In the genomic region with DNA sequence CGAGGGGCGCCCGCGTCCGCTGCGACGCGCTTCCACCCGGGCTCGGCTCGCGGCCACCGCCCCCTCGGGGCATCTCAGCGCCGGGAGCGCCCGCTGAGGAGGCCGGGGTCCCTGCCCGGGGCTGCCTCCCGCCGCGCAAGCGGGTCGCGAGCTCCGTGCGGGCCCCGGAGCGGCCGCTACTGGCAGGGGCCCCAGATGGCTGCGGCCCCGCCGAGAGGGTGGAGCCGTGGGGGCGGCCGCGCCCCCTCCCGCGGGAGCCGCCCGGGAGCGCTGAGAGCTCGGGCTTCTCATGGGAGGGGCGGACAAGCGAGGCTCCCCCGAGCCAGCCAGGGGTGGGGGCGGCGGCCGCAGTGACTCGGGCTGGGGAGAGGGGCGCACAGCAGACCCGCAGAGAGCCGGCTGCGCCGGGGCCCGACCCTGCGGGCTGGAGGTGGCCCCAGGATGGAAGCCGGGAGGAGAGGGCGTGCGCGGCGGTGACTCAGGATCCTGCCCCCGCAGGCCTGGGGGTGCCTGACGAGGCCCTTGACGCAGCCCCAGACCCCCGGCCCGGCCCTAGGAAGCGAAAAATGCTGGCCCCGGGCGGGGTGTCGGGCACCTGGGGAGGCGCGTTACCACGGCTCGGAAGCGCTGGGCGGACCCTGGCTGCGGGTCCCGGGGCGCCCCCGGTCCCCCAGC, we compare ENCODE assay signal across 8 cellular contexts. TPM values are rescaled to one million over a fixed set of nuclear protein-coding genes. Genes with fewer than 3 reads are reported as not detected.
DNase-seq lines count a peak whose midpoint lies in the region; ATAC-seq and TF ChIP-seq lines count a peak whose summit lies in the region.

No MANE protein-coding gene starts in this region.

- ATAC-seq in HG03354 (IDR thresholded peaks at IDR 0.05; ENCODE audit: poor library complexity, severe bottlenecking, unreplicated experiment) = peak; percentile 37
- ATAC-seq in naive thymus-derived CD4-positive, alpha-beta T cell = peak; percentile 40
- no peak for ATAC-seq in HG02938 (IDR thresholded peaks at IDR 0.05; ENCODE audit: unreplicated experiment)

- peaks cover 12% of the 10 kb centered on the region for H3K4me1 Mint-ChIP-seq in activated CD4-positive, alpha-beta T cell treated with anti-CD3 and anti-CD28 coated beads, Interleukin-2, amount 10 ng/mL, durations not matched to agents 24 days and 14 days
- peaks cover 6 to 14% (median 8%) of the 10 kb centered on the region in 7 donors for H3K4me1 Mint-ChIP-seq in naive thymus-derived CD4-positive, alpha-beta T cell

- no peaks in the 10 kb centered on the region for H3K36me3 Mint-ChIP-seq in activated CD4-positive, alpha-beta T cell treated with anti-CD3 and anti-CD28 coated beads, Interleukin-2, amount 10 ng/mL, durations not matched to agents 24 days and 14 days (ENCODE audit: low read depth)
- H3K36me3 Mint-ChIP-seq in naive thymus-derived CD4-positive, alpha-beta T cell = peaks cover 0 to 4% (median 0%) of the 10 kb centered on the region in 5 donors

- intact Hi-C loops in activated CD4-positive, alpha-beta T cell treated with anti-CD3 and anti-CD28 coated beads, Interleukin-2, amount 10 ng/mL, durations not matched to agents 24 days and 14 days (cut with micrococcal nuclease) = loop anchor here (2.0 to 5.0 kb wide), 2 partner anchors 170 to 228 kb away; partner anchors contain the start of gene NAA40
- intact Hi-C loops in naive thymus-derived CD4-positive, alpha-beta T cell (cut with micrococcal nuclease) = loop anchor here (2.0 to 10.0 kb wide), 5 partner anchors 43 to 206 kb away; partner anchors contain the start of genes SPINDOC (in 2 of the 2), COX8A (in 1 of the 2), MARK2 (in 1 of the 2) and RTN3 (in 1 of the 2)
- intact Hi-C loops in vagina (cut with DNase I) = loop anchor here (10.0 kb wide), 1 partner anchor 176 kb away; no protein-coding TSS in a partner anchor

- POLR2A ChIA-PET in naive thymus-derived CD4-positive, alpha-beta T cell (lab: Charles Lee) = interaction anchor here (0.6 kb wide), 1 partner anchor 200 kb away, joined by 6 read pairs; no protein-coding TSS in a partner anchor

- peaks cover 6 to 9% of the 10 kb centered on the region in 2 donors for H3K4me1 ChIP-seq in naive thymus-derived CD4-positive, alpha-beta T cell (ENCODE audit: control insufficient read depth in 2 of 2, insufficient read depth in 2 of 2, low read length in 2 of 2)
- peaks cover 40% of the 10 kb centered on the region for H3K4me1 ChIP-seq in vagina

- peaks cover 0 to 9% of the 10 kb centered on the region in 2 donors for H3K27me3 ChIP-seq in naive thymus-derived CD4-positive, alpha-beta T cell (ENCODE audit: control insufficient read depth in 2 of 2, insufficient read depth in 2 of 2, low read length in 2 of 2)
- no peaks in the 10 kb centered on the region for H3K27me3 ChIP-seq in vagina

- H3K27ac ChIP-seq in naive thymus-derived CD4-positive, alpha-beta T cell (ENCODE audit: low read depth, low read length) = no peak overlapping the region
- peak overlapping the region; percentile 85 for H3K27ac ChIP-seq in vagina

- no peak overlapping the region for H3K27ac Mint-ChIP-seq in activated CD4-positive, alpha-beta T cell treated with anti-CD3 and anti-CD28 coated beads, Interleukin-2, amount 10 ng/mL, durations not matched to agents 24 days and 14 days
- no peak overlapping the region for H3K27ac Mint-ChIP-seq in naive thymus-derived CD4-positive, alpha-beta T cell

- CTCF ChIA-PET in naive thymus-derived CD4-positive, alpha-beta T cell (lab: Charles Lee) = interaction anchor here (1.4 to 1.7 kb wide), 2 partner anchors 174 to 384 kb away, joined by 3 to 6 read pairs; no protein-coding TSS in a partner anchor

- DNase-seq in stimulated activated CD4-positive, alpha-beta T cell treated with anti-CD3 and anti-CD28 coated beads, Interleukin-12 subunit alpha, Interleukin-12 subunit beta, amount 100 ng/mL, for 4 hours = peak; percentile 39
- no peak for DNase-seq in stimulated activated CD4-positive, alpha-beta T cell treated with anti-CD3 and anti-CD28 coated beads, Interleukin-1b, Interleukin-23, amount 100 ng/mL, for 48 hours
- DNase-seq in activated CD4-positive, alpha-beta T cell treated with anti-CD3 and anti-CD28 coated beads, Interleukin-2, amount 10 ng/mL, durations not matched to agents 24 days and 14 days = peak; percentile 80
- no peak for DNase-seq in epithelial cell of proximal tubule (ENCODE audit: low read depth)
- DNase-seq in naive thymus-derived CD4-positive, alpha-beta T cell = peak in 6 of 9 donors; percentile 6 to 60 (median 18)
- no peak for DNase-seq in vagina (ENCODE audit: extremely low spot score in 2 of 2)

- peaks cover 37% of the 10 kb centered on the region for H3K27me3 Mint-ChIP-seq in activated CD4-positive, alpha-beta T cell treated with anti-CD3 and anti-CD28 coated beads, Interleukin-2, amount 10 ng/mL, durations not matched to agents 24 days and 14 days
- peaks cover 0 to 40% (median 9%) of the 10 kb centered on the region in 5 donors for H3K27me3 Mint-ChIP-seq in naive thymus-derived CD4-positive, alpha-beta T cell

- no peaks in the 10 kb centered on the region for H3K36me3 ChIP-seq in naive thymus-derived CD4-positive, alpha-beta T cell (ENCODE audit: control insufficient read depth in 2 of 3, insufficient read depth in 3 of 3, low read length in 3 of 3)
- no peaks in the 10 kb centered on the region for H3K36me3 ChIP-seq in vagina

- H3K9me3 ChIP-seq in naive thymus-derived CD4-positive, alpha-beta T cell (ENCODE audit: control insufficient read depth in 2 of 3, low read length in 3 of 3) = no peaks in the 10 kb centered on the region
- no peaks in the 10 kb centered on the region for H3K9me3 ChIP-seq in vagina

- TF ChIP-seq POLR2A in vagina (IDR thresholded peaks at IDR 0.05) = peak in 1 of 2 donors; percentile 8

- no peak for TF ChIP-seq CTCF in epithelial cell of proximal tubule (conservative IDR thresholded peaks at IDR 0.05; ENCODE audit: low read depth, low read length)
- TF ChIP-seq CTCF in vagina (IDR thresholded peaks at IDR 0.05) = no peak

- no peak overlapping the region for H3K4me3 Mint-ChIP-seq in activated CD4-positive, alpha-beta T cell treated with anti-CD3 and anti-CD28 coated beads, Interleukin-2, amount 10 ng/mL, durations not matched to agents 24 days and 14 days
- H3K4me3 Mint-ChIP-seq in naive thymus-derived CD4-positive, alpha-beta T cell = peak overlapping the region in 5 of 10 donors; percentile 16 to 73 (median 41)

- no peaks in the 10 kb centered on the region for H3K9me3 Mint-ChIP-seq in activated CD4-positive, alpha-beta T cell treated with anti-CD3 and anti-CD28 coated beads, Interleukin-2, amount 10 ng/mL, durations not matched to agents 24 days and 14 days
- peaks cover 0 to 2% (median 0%) of the 10 kb centered on the region in 11 donors for H3K9me3 Mint-ChIP-seq in naive thymus-derived CD4-positive, alpha-beta T cell

- H3K4me3 ChIP-seq in epithelial cell of proximal tubule (ENCODE audit: low read depth, low read length) = peak overlapping the region; percentile 61
- H3K4me3 ChIP-seq in naive thymus-derived CD4-positive, alpha-beta T cell (ENCODE audit: low read length) = no peak overlapping the region
- H3K4me3 ChIP-seq in vagina = peak overlapping the region; percentile 62 to 98

RNA-seq across cellular contexts. Expression of gene ZFTA, which starts 0.6 kb away (rescaled TPM):
- 3.8 and 5.3 TPM in 2 replicates for total RNA-seq in activated CD4-positive, alpha-beta T cell treated with anti-CD3 and anti-CD28 coated beads, Interleukin-2, amount 10 ng/mL, durations not matched to agents 24 days and 14 days
- 12.7 and 17.4 TPM in 2 replicates for total RNA-seq in epithelial cell of proximal tubule
- total RNA-seq in naive thymus-derived CD4-positive, alpha-beta T cell = 1 to 10 TPM; 2.1 to 3.6 (median 2.7) TPM
- polyA plus RNA-seq in naive thymus-derived CD4-positive, alpha-beta T cell = under 1 TPM; 0.04 to 0.15 TPM
- 13.0 TPM for total RNA-seq in vagina

RNA-seq across cellular contexts. Expression of gene SPINDOC, which starts 44.1 kb away (rescaled TPM):
- 60.2 and 65.8 TPM in 2 replicates for total RNA-seq in activated CD4-positive, alpha-beta T cell treated with anti-CD3 and anti-CD28 coated beads, Interleukin-2, amount 10 ng/mL, durations not matched to agents 24 days and 14 days
- 50.9 and 57.4 TPM in 2 replicates for total RNA-seq in epithelial cell of proximal tubule
- total RNA-seq in naive thymus-derived CD4-positive, alpha-beta T cell = 10 to 100 TPM in 2 of 5 experiments, 1 to 10 TPM in 3; 6.6 to 42.2 (median 9.3) TPM
- under 1 TPM; 0.22 to 0.53 TPM for polyA plus RNA-seq in naive thymus-derived CD4-positive, alpha-beta T cell
- 6.6 TPM for total RNA-seq in vagina

Comparison
In these comparisons a context has a peak if more than half of its experiments do, and no peak if none do; other contexts are left out.
1. DNase-seq: peak in stimulated activated CD4-positive, alpha-beta T cell treated with anti-CD3 and anti-CD28 coated beads, Interleukin-12 subunit alpha, Interleukin-12 subunit beta, amount 100 ng/mL, for 4 hours (single experiment), activated CD4-positive, alpha-beta T cell treated with anti-CD3 and anti-CD28 coated beads, Interleukin-2, amount 10 ng/mL, durations not matched to agents 24 days and 14 days (single experiment) and naive thymus-derived CD4-positive, alpha-beta T cell (6 of 9); none in stimulated activated CD4-positive, alpha-beta T cell treated with anti-CD3 and anti-CD28 coated beads, Interleukin-1b, Interleukin-23, amount 100 ng/mL, for 48 hours (single experiment), epithelial cell of proximal tubule (single experiment) and vagina (0 of 2).